In the genomic region with DNA sequence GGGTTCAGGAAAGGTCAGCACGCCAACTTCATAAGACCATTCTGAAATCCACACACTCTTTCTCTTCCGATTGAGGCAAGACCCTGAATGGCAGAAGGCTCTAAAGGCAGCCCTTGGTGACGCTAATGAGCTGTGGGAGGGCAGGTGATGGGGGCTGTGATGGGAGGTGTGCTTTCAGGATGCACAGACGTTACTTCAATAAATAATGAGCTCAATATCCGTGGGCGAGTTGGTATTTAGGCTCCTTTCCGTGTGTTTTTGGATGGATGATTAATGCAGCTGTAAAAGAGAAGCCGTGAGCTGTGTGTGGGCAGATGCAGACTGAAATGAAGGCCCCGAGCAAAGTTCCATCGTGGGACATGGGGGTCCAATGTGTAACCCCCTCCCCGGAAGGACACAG, we compare ENCODE assay signal across 24 cellular contexts.
DNase-seq lines count a peak whose midpoint lies in the region; ATAC-seq, FAIRE-seq and TF ChIP-seq lines count a peak whose summit lies in the region.
"Had no signal": no experiment of that assay in that cellular context is flagged by ENCODE, and none has a peak within 500 bp of the region (broad histone marks: within the 10 kb centered on the region; RNA-seq: fewer than 3 reads in every experiment).

No MANE protein-coding gene starts in this region.

- ATAC-seq in HG03571 (IDR thresholded peaks at IDR 0.05; ENCODE audit: unreplicated experiment) = no peak
- no peak for ATAC-seq in left ventricle myocardium superior
- ATAC-seq: A549 had no signal

- peaks cover 18% of the 10 kb centered on the region for H3K27me3 Mint-ChIP-seq in astrocyte (ENCODE audit: low read depth, unreplicated experiment)
- H3K27me3 Mint-ChIP-seq in nephron progenitor cell (ENCODE audit: low read depth, poor library complexity) = peaks cover 35% of the 10 kb centered on the region

- H3K27ac Mint-ChIP-seq in astrocyte (ENCODE audit: unreplicated experiment) = no peak overlapping the region
- H3K27ac Mint-ChIP-seq in nephron progenitor cell = peak overlapping the region; percentile 9
- H3K27ac Mint-ChIP-seq: CD4-positive, alpha-beta memory T cell had no signal

- peaks cover 5% of the 10 kb centered on the region for H3K27me3 ChIP-seq in astrocyte (ENCODE audit: insufficient read depth, low read length)
- H3K27me3 ChIP-seq: BE2C; BLaER1 treated with 17β-estradiol and CSF1 and Interleukin-3, amounts not matched to agents 10 nM and 100 nM had no signal

- no peak overlapping the region for H2AFZ ChIP-seq in astrocyte (ENCODE audit: low read depth, low read length)

- no peak overlapping the region for H3K4me3 Mint-ChIP-seq in astrocyte (ENCODE audit: unreplicated experiment)
- H3K4me3 Mint-ChIP-seq in nephron progenitor cell = no peak overlapping the region
- H3K4me3 Mint-ChIP-seq: CD14-positive monocyte; CD4-positive, alpha-beta memory T cell had no signal

- peaks cover 22% of the 10 kb centered on the region for H3K4me1 Mint-ChIP-seq in astrocyte (ENCODE audit: low read depth, unreplicated experiment)
- peaks cover 22% of the 10 kb centered on the region for H3K4me1 Mint-ChIP-seq in nephron progenitor cell
- H3K4me1 Mint-ChIP-seq: CD14-positive monocyte; CD4-positive, alpha-beta memory T cell had no signal

- no peaks in the 10 kb centered on the region for H4K20me1 ChIP-seq in astrocyte (ENCODE audit: insufficient read depth, low read length)
- H4K20me1 ChIP-seq: BLaER1 treated with 17β-estradiol and CSF1 and Interleukin-3, amounts not matched to agents 10 nM and 100 nM had no signal

- no peaks in the 10 kb centered on the region for H3K36me3 ChIP-seq in HEK293 (ENCODE audit: control insufficient read depth in 2 of 2, insufficient read depth in 1 of 2, low read length in 2 of 2)
- no peaks in the 10 kb centered on the region for H3K36me3 ChIP-seq in astrocyte (ENCODE audit: insufficient read depth, low read length)
- H3K36me3 ChIP-seq: BE2C; BLaER1 treated with 17β-estradiol and CSF1 and Interleukin-3, amounts not matched to agents 10 nM and 100 nM; HAP-1 had no signal

- DNase-seq in astrocyte (ENCODE audit: low read depth) (no peak), nephron progenitor cell (no peak), putamen (ENCODE audit: low spot score) (peak; percentile 22), NCI-H187 treated with DMSO at 0.1 percent for 48 hours (lab: John Stamatoyannopoulos, UW) (no peak), NOMO-1 treated with dmso at 0.1 percent for 144 hours (lab: John Stamatoyannopoulos, UW; ENCODE audit: unreplicated experiment) (no peak), left ventricle myocardium superior (no peak)
- DNase-seq: 8988T; ACHN; AML-193; BE2C; Calu3; CD4-positive, alpha-beta memory T cell; COR-L47; DND-41; GOT3 had no signal

- TF ChIP-seq CTCF in HEK293 (tag by site-specific recombination; IDR thresholded peaks at IDR 0.05) (no peak), astrocyte (IDR thresholded peaks at IDR 0.05; ENCODE audit: insufficient read depth, low read depth, low read length) (no peak), nephron progenitor cell (IDR thresholded peaks at IDR 0.05) (no peak)

- H3K27ac ChIP-seq in HEK293 (ENCODE audit: extremely low read depth, low read depth, low read length) (no peak overlapping the region), astrocyte (ENCODE audit: low read depth, low read length) (no peak overlapping the region)
- H3K27ac ChIP-seq: A549; BLaER1 treated with 17β-estradiol and CSF1 and Interleukin-3, amounts not matched to agents 10 nM and 100 nM had no signal

- no peak for FAIRE-seq in astrocyte (lab: Jason Lieb, UNC)
- FAIRE-seq: A549, G401.6, GM12892, H54 had no signal

- H3K36me3 Mint-ChIP-seq in astrocyte (ENCODE audit: low read depth, unreplicated experiment) = no peaks in the 10 kb centered on the region
- no peaks in the 10 kb centered on the region for H3K36me3 Mint-ChIP-seq in nephron progenitor cell (ENCODE audit: low read depth)
- H3K36me3 Mint-ChIP-seq: CD14-positive monocyte; CD4-positive, alpha-beta memory T cell had no signal

- H3K9me3 ChIP-seq in HEK293 (ENCODE audit: control insufficient read depth, insufficient read depth, low read depth, low read length) = no peaks in the 10 kb centered on the region
- no peaks in the 10 kb centered on the region for H3K9me3 ChIP-seq in astrocyte (ENCODE audit: insufficient read depth, low read depth, low read length)
- H3K9me3 ChIP-seq: A549; BE2C; BLaER1 treated with 17β-estradiol and CSF1 and Interleukin-3, amounts not matched to agents 10 nM and 100 nM; HAP-1 had no signal

- H3K4me3 ChIP-seq in HEK293 (ENCODE audit: low read depth, low read length) = no peak overlapping the region
- no peak overlapping the region for H3K4me3 ChIP-seq in astrocyte (ENCODE audit: insufficient read depth, low read depth, low read length)
- H3K4me3 ChIP-seq: A549; BLaER1 treated with 17β-estradiol and CSF1 and Interleukin-3, amounts not matched to agents 10 nM and 100 nM; HAP-1 had no signal

- POLR2A ChIA-PET in HEK293 (lab: Yijun Ruan, JAX) = interaction anchor here (1.0 kb wide), 1 partner anchor 137 kb away, joined by 3 read pairs; no protein-coding TSS in a partner anchor

- CTCF ChIA-PET in HEK293 (lab: Yijun Ruan, JAX) = interaction anchor here (0.6 to 1.2 kb wide), 3 partner anchors 21 to 463 kb away, joined by 3 read pairs; no protein-coding TSS in a partner anchor

- H3K4me1 ChIP-seq in HEK293 (ENCODE audit: control insufficient read depth, insufficient read depth, low read length) (no peaks in the 10 kb centered on the region), astrocyte (ENCODE audit: insufficient read depth, low read length) (peaks cover 3% of the 10 kb centered on the region)
- H3K4me1 ChIP-seq: A549, HAP-1 had no signal

- no peaks in the 10 kb centered on the region for H3K79me2 ChIP-seq in astrocyte (ENCODE audit: insufficient read depth, low read length)

- peak overlapping the region; percentile 22 for H3K4me2 ChIP-seq in astrocyte (ENCODE audit: low read length)
- H3K4me2 ChIP-seq: A549; BLaER1 treated with 17β-estradiol and CSF1 and Interleukin-3, amounts not matched to agents 10 nM and 100 nM had no signal

- intact Hi-C loops in left ventricle myocardium superior (cut with micrococcal nuclease) = no loop called here

- no peak overlapping the region for H3K9ac ChIP-seq in astrocyte (ENCODE audit: low read length)
- H3K9ac ChIP-seq: BLaER1 treated with 17β-estradiol and CSF1 and Interleukin-3, amounts not matched to agents 10 nM and 100 nM had no signal

- H3K9me3 Mint-ChIP-seq in astrocyte (ENCODE audit: unreplicated experiment) = no peaks in the 10 kb centered on the region
- H3K9me3 Mint-ChIP-seq in nephron progenitor cell = no peaks in the 10 kb centered on the region
- H3K9me3 Mint-ChIP-seq: CD4-positive, alpha-beta memory T cell had no signal

TF ChIP-seq in HEK293, 187 proteins besides CTCF, POLR2A, EP300 and RAD21:
- TF ChIP-seq EGR2 (tag by site-specific recombination; IDR thresholded peaks at IDR 0.05; ENCODE audit: low read depth) (peak; percentile 86), ZFHX2 (tag by site-specific recombination; conservative IDR thresholded peaks at IDR 0.05) (peak; percentile 88), KLF9 (tag by site-specific recombination; IDR thresholded peaks at IDR 0.05; ENCODE audit: low read depth) (no peak)
- TF ChIP-seq, protein P1, sequence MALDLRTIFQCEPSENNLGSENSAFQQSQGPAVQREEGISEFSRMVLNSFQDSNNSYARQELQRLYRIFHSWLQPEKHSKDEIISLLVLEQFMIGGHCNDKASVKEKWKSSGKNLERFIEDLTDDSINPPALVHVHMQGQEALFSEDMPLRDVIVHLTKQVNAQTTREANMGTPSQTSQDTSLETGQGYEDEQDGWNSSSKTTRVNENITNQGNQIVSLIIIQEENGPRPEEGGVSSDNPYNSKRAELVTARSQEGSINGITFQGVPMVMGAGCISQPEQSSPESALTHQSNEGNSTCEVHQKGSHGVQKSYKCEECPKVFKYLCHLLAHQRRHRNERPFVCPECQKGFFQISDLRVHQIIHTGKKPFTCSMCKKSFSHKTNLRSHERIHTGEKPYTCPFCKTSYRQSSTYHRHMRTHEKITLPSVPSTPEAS (tag by site-specific recombination; IDR thresholded peaks at IDR 0.05) = no peak
